Comparison of ENCODE assay signal across 21 cellular contexts in genomic region chr10:12382157-12382548, GRCh38.
"Had no signal": no experiment of that assay in that cellular context is flagged by ENCODE, and none has a peak within 500 bp of the region (broad histone marks: within the 10 kb centered on the region; RNA-seq: fewer than 3 reads in every experiment).

No MANE protein-coding gene starts in this region.

- H3K9me3 Mint-ChIP-seq: effector memory CD8-positive, alpha-beta T cell; natural killer cell treated with Interleukin-12 subunit alpha and Interleukin-12 subunit beta and Interleukin-15 and Interleukin-18, amount 100 ng/mL, for 72 hours had no signal

- H3K36me3 Mint-ChIP-seq: natural killer cell treated with Interleukin-12 subunit alpha and Interleukin-12 subunit beta and Interleukin-15 and Interleukin-18, amount 100 ng/mL, for 72 hours had no signal

- H3K4me3 ChIP-seq: colonic mucosa, dorsolateral prefrontal cortex, esophagus muscularis mucosa, gastrocnemius medialis, sigmoid colon, smooth muscle cell, tibial artery had no signal

- H3K4me1 ChIP-seq: gastrocnemius medialis had no signal

- H3K9me3 ChIP-seq: colonic mucosa, esophagus muscularis mucosa, gastrocnemius medialis, sigmoid colon, tibial artery had no signal

- ATAC-seq: effector memory CD8-positive, alpha-beta T cell; gastrocnemius medialis; left ventricle myocardium superior; natural killer cell treated with Interleukin-12 subunit alpha and Interleukin-12 subunit beta and Interleukin-15 and Interleukin-18, amount 100 ng/mL, for 72 hours; SK-N-SH treated with all-trans-retinoic acid at 6 μM for 48 hours; stimulated activated naive B cell treated with anti-CD40 and anti-IgM and Interleukin-4, amounts not matched to agents 10 μg/mL and 1 μg/mL and 100 μg/mL, for 72 hours had no signal

- DNase-seq: activated CD4-positive, alpha-beta T cell treated with anti-CD3 and anti-CD28 coated beads for 1 hour; activated CD4-positive, alpha-beta T cell treated with anti-CD3 and anti-CD28 coated beads, Interleukin-2, amount 50 U/mL, for 4 hours; activated naive CD4-positive, alpha-beta T cell treated with anti-CD3 and anti-CD28 coated beads for 36 hours; colonic mucosa; dorsolateral prefrontal cortex; effector memory CD8-positive, alpha-beta T cell; gastrocnemius medialis; hypothalamus; left ventricle myocardium superior; mammary epithelial cell; sigmoid colon; stimulated activated CD4-positive, alpha-beta T cell treated with anti-CD3 and anti-CD28 coated beads, Interleukin-15, amount 100 ng/mL, for 24 hours; stimulated activated naive B cell treated with anti-CD40 and anti-IgM and Interleukin-4, amounts not matched to agents 10 μg/mL and 1 μg/mL and 100 μg/mL, for 72 hours; tibial artery had no signal

- H3K27me3 ChIP-seq: colonic mucosa, dorsolateral prefrontal cortex, esophagus muscularis mucosa, gastrocnemius medialis, sigmoid colon, tibial artery had no signal

- H3K36me3 ChIP-seq: colonic mucosa, esophagus muscularis mucosa, gastrocnemius medialis, sigmoid colon, tibial artery had no signal

- H3K27me3 Mint-ChIP-seq: effector memory CD8-positive, alpha-beta T cell; natural killer cell treated with Interleukin-12 subunit alpha and Interleukin-12 subunit beta and Interleukin-15 and Interleukin-18, amount 100 ng/mL, for 72 hours; progenitor cell of endocrine pancreas; stimulated activated naive B cell treated with anti-CD40 and anti-IgM and Interleukin-4, amounts not matched to agents 10 μg/mL and 1 μg/mL and 100 μg/mL, for 72 hours had no signal

- H3K27ac ChIP-seq: colonic mucosa, dorsolateral prefrontal cortex, esophagus muscularis mucosa, gastrocnemius medialis, sigmoid colon, tibial artery, VCaP had no signal

- H3K4me3 Mint-ChIP-seq: activated naive CD4-positive, alpha-beta T cell treated with anti-CD3 and anti-CD28 coated beads for 36 hours; effector memory CD8-positive, alpha-beta T cell; natural killer cell treated with Interleukin-12 subunit alpha and Interleukin-12 subunit beta and Interleukin-15 and Interleukin-18, amount 100 ng/mL, for 72 hours; stimulated activated naive B cell treated with anti-CD40 and anti-IgM and Interleukin-4, amounts not matched to agents 10 μg/mL and 1 μg/mL and 100 μg/mL, for 72 hours; T-helper 2 cell treated with Interferon-gamma antibody and Interleukin-4, amounts not matched to agents 5 μg/mL and 100 μg/mL, for 36 hours had no signal

- H3K27ac Mint-ChIP-seq: activated naive CD4-positive, alpha-beta T cell treated with anti-CD3 and anti-CD28 coated beads for 36 hours; effector memory CD8-positive, alpha-beta T cell; natural killer cell treated with Interleukin-12 subunit alpha and Interleukin-12 subunit beta and Interleukin-15 and Interleukin-18, amount 100 ng/mL, for 72 hours; progenitor cell of endocrine pancreas; stimulated activated naive B cell treated with anti-CD40 and anti-IgM and Interleukin-4, amounts not matched to agents 10 μg/mL and 1 μg/mL and 100 μg/mL, for 72 hours; T-helper 2 cell treated with Interferon-gamma antibody and Interleukin-4, amounts not matched to agents 5 μg/mL and 100 μg/mL, for 36 hours had no signal
